In the genomic region with DNA sequence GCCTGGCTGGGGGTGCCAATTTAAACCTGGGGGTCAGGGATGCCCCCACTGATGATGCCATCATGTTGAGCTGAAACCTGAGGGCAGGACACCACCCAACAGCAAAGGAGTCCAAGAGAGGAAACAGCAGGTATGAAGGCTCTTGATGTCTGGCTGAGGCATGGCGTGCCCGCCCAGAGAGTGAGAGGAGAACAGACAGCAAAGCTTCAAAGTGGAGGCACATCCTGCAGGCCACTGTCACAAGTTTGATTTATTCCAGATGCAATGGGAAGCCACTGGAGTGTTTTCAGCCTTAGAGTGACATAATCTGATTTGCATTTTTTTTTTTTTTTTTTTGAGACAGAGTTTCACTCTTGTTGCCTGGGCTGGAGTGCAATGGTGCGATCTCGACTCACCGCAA, we compare ENCODE assay signal across 18 cellular contexts.
"Had no signal": no experiment of that assay in that cellular context is flagged by ENCODE, and none has a peak within 500 bp of the region (broad histone marks: within the 10 kb centered on the region; RNA-seq: fewer than 3 reads in every experiment).

No MANE protein-coding gene starts in this region.

- DNase-seq: activated CD4-positive, alpha-beta T cell treated with anti-CD3 and anti-CD28 coated beads for 48 hours; activated CD8-positive, alpha-beta memory T cell treated with anti-CD3 and anti-CD28 coated beads, Interleukin-2, amount 50 U/mL, for 4 hours; activated CD8-positive, alpha-beta T cell treated with anti-CD3 and anti-CD28 coated beads, Interleukin-2, amount 10 ng/mL, durations not matched to agents 7 days and 5 days; activated gamma-delta T cell treated with Interleukin-2 at 50 U/mL for 16 hours; effector memory CD8-positive, alpha-beta T cell; foreskin melanocyte; kidney glomerular epithelial cell; psoas muscle; small intestine; stimulated activated CD4-positive, alpha-beta T cell treated with anti-CD3 and anti-CD28 coated beads, Interleukin-4, amount 100 ng/mL, for 4 hours; stimulated activated CD8-positive, alpha-beta memory T cell treated with anti-CD3 and anti-CD28 coated beads, Interleukin-4, amount 100 ng/mL, for 48 hours; stimulated activated naive CD4-positive, alpha-beta T cell treated with Interleukin-2 at 50 U/mL for 16 hours; substantia nigra; WERI-Rb-1 had no signal

- H3K4me1 ChIP-seq: ascending aorta, breast epithelium, psoas muscle, tibial nerve had no signal

- H3K4me3 Mint-ChIP-seq: activated CD8-positive, alpha-beta T cell treated with anti-CD3 and anti-CD28 coated beads, Interleukin-2, amount 10 ng/mL, durations not matched to agents 7 days and 5 days; dendritic cell treated with granulocyte-macrophage colony-stimulating factor and Interleukin-4, amounts not matched to agents 40 ng/mL and 50 ng/mL, for 4 days; effector memory CD8-positive, alpha-beta T cell had no signal

- H3K4me3 ChIP-seq: ascending aorta, breast epithelium, psoas muscle, tibial nerve had no signal

- H3K27ac ChIP-seq: ascending aorta, breast epithelium, psoas muscle, tibial nerve, WERI-Rb-1 had no signal

- H3K27me3 ChIP-seq: ascending aorta, breast epithelium, tibial nerve had no signal

- H3K9me3 Mint-ChIP-seq: dendritic cell treated with granulocyte-macrophage colony-stimulating factor and Interleukin-4, amounts not matched to agents 40 ng/mL and 50 ng/mL, for 4 days; effector memory CD8-positive, alpha-beta T cell had no signal

- H3K27ac Mint-ChIP-seq: activated CD8-positive, alpha-beta T cell treated with anti-CD3 and anti-CD28 coated beads, Interleukin-2, amount 10 ng/mL, durations not matched to agents 7 days and 5 days; dendritic cell treated with granulocyte-macrophage colony-stimulating factor and Interleukin-4, amounts not matched to agents 40 ng/mL and 50 ng/mL, for 4 days; effector memory CD8-positive, alpha-beta T cell had no signal

- H3K36me3 ChIP-seq: ascending aorta, breast epithelium, tibial nerve, WERI-Rb-1 had no signal

- H3K9me3 ChIP-seq: ascending aorta, breast epithelium, psoas muscle, tibial nerve had no signal

- ATAC-seq: activated CD8-positive, alpha-beta T cell treated with anti-CD3 and anti-CD28 coated beads, Interleukin-2, amount 10 ng/mL, durations not matched to agents 7 days and 5 days; effector memory CD8-positive, alpha-beta T cell; psoas muscle had no signal
